In genomic region chr2:98683728-98684127, GRCh38 we compare ENCODE assay signal across 1 cellular context.
TF ChIP-seq lines count a peak whose summit lies in the region.

No MANE protein-coding gene starts in this region.

TF ChIP-seq in endothelial cell of umbilical vein, 7 proteins besides CTCF, POLR2A, EP300 and RAD21 (continued from another document):
- TF ChIP-seq FOS (IDR thresholded peaks at IDR 0.05; ENCODE audit: borderline replicate concordance, insufficient read depth, low read length): no peak
- TF ChIP-seq JUN (IDR thresholded peaks at IDR 0.05; ENCODE audit: borderline replicate concordance, insufficient read depth, insufficient read length, low read depth): no peak
- TF ChIP-seq EZH2 (IDR thresholded peaks at IDR 0.05; ENCODE audit: borderline replicate concordance, low read depth, low read length, severe bottlenecking): no peak
- no peak for TF ChIP-seq MAX (IDR thresholded peaks at IDR 0.05; ENCODE audit: insufficient read depth, insufficient read length)
